In genomic region chr1:202009326-202010031, GRCh38 we compare ENCODE assay signal across 8 cellular contexts. TPM values are rescaled to one million over a fixed set of nuclear protein-coding genes. Genes with fewer than 3 reads are reported as not detected.
DNase-seq lines count a peak whose midpoint lies in the region; ATAC-seq, FAIRE-seq and TF ChIP-seq lines count a peak whose summit lies in the region.

No MANE protein-coding gene starts in this region.

- ATAC-seq in A549 (peak; percentile 58 to 67), GM18907 (IDR thresholded peaks at IDR 0.05; ENCODE audit: unreplicated experiment) (peak; percentile 40)

- TF ChIP-seq CTCF in A549 (IDR thresholded peaks at IDR 0.05) (peak; percentile 95), foreskin fibroblast (IDR thresholded peaks at IDR 0.05; ENCODE audit: low read depth, low read length) (peak; percentile 86), neutrophil (IDR thresholded peaks at IDR 0.05) (peak; percentile 68), testis (IDR thresholded peaks at IDR 0.05) (peak; percentile 87 to 88 (median 88))

- 11% methylated on average over 10 of the region's 11 CpGs for whole genome bisulfite sequencing in A549 (ENCODE audit: missing lambda C conversion rate)
- WGBS in testis, 2 donors = 33 to 48% methylated on average over 11 of the region's 11 CpGs

- FAIRE-seq in A549 (lab: Jason Lieb, UNC) (peak; percentile 89), RCC 7860 (lab: Jason Lieb, UNC) (peak; percentile 80)

- peaks cover 55% of the 10 kb centered on the region for H3K4me1 ChIP-seq in A549
- H3K4me1 ChIP-seq in neutrophil (ENCODE audit: control insufficient read depth in 1 of 2, insufficient read depth in 1 of 2, low read depth in 1 of 2, low read length in 1 of 2) = no peaks in the 10 kb centered on the region
- H3K4me1 ChIP-seq in testis = peaks cover 4% of the 10 kb centered on the region

- H3K27me3 ChIP-seq in neutrophil (no peaks in the 10 kb centered on the region), testis (no peaks in the 10 kb centered on the region)

- H3K9me3 ChIP-seq in A549 = no peaks in the 10 kb centered on the region
- no peaks in the 10 kb centered on the region for H3K9me3 ChIP-seq in neutrophil
- H3K9me3 ChIP-seq in testis = no peaks in the 10 kb centered on the region

- POLR2A ChIA-PET in A549 (lab: Yijun Ruan, JAX) = interaction anchor here (0.6 to 3.7 kb wide), 21 partner anchors 10 to 145 kb away, joined by 3 to 147 read pairs (median 15); partner anchors contain the start of genes GPR37L1 and RNPEP

- H3K36me3 ChIP-seq in neutrophil (peaks cover 39% of the 10 kb centered on the region), testis (ENCODE audit: low read depth, missing control alignments) (no peaks in the 10 kb centered on the region)

- H3K4me2 ChIP-seq in A549 = peak overlapping the region; percentile 88

- TF ChIP-seq EP300 in A549 (IDR thresholded peaks at IDR 0.05) = no peak

- TF ChIP-seq RAD21 in A549 (conservative IDR thresholded peaks at IDR 0.05 in 1 of 2, IDR thresholded peaks at IDR 0.05 in 1 of 2) = peak; percentile 96 to 97

- CTCF ChIA-PET in A549 (lab: Yijun Ruan, JAX) = interaction anchor here (0.7 to 46.8 kb wide), 25 partner anchors 8 to 116 kb away, joined by 3 to 1624 read pairs (median 7); partner anchors contain the start of gene GPR37L1

- peak overlapping the region; percentile 93 to 94 for H3K27ac ChIP-seq in A549
- H3K27ac ChIP-seq in neutrophil = no peak overlapping the region
- no peak overlapping the region for H3K27ac ChIP-seq in testis

- peak; percentile 91 to 92 for DNase-seq in A549 (ENCODE audit: low read depth in 1 of 2, low spot score in 1 of 2)
- peak; percentile 54 to 66 for DNase-seq in Kasumi-1 (lab: John Stamatoyannopoulos, UW)
- DNase-seq in RCC 7860 (ENCODE audit: low spot score) = peak; percentile 83
- DNase-seq in activated T-helper 9 cell treated with anti-CD3 and anti-CD28 coated beads, Interleukin-2, amount 50 U/mL, for 16 hours (ENCODE audit: low read depth) = peak; percentile 10
- DNase-seq in foreskin fibroblast = peak; percentile 61 to 90
- peak; percentile 89 for DNase-seq in testis

- TF ChIP-seq POLR2A in A549 (IDR thresholded peaks at IDR 0.05; ENCODE audit: low read length) = no peak
- TF ChIP-seq POLR2A in testis (IDR thresholded peaks at IDR 0.05) = no peak

- H3K4me3 ChIP-seq in A549 (peak overlapping the region; percentile 95), foreskin fibroblast (ENCODE audit: low read depth in 1 of 2, low read length in 2 of 2) (no peak overlapping the region), neutrophil (ENCODE audit: low read depth in 1 of 2, low read length in 1 of 2) (no peak overlapping the region), testis (no peak overlapping the region)

- intact Hi-C loops in testis (cut with DNase I; ENCODE audit: low total_unique reads) = loop anchor here (5.0 kb wide), 1 partner anchor 123 kb away; no protein-coding TSS in a partner anchor

TF ChIP-seq in A549, 52 proteins besides CTCF, POLR2A, EP300 and RAD21:
- TF ChIP-seq CBX8 (IDR thresholded peaks at IDR 0.05) (no peak), PHF8 (IDR thresholded peaks at IDR 0.05; ENCODE audit: borderline replicate concordance, low read depth) (no peak), EHMT2 (IDR thresholded peaks at IDR 0.05; ENCODE audit: low read depth) (no peak), MAX (IDR thresholded peaks at IDR 0.05) (no peak), SMC3 (IDR thresholded peaks at IDR 0.05) (peak; percentile 94), RCOR1 (IDR thresholded peaks at IDR 0.05; ENCODE audit: low read depth, low read length) (peak; percentile 62; the same call in 1 of the 2 replicates), NPAS2 (CRISPR knock-in tag; IDR thresholded peaks at IDR 0.05; ENCODE audit: borderline replicate concordance) (no peak), RARB (CRISPR knock-in tag; IDR thresholded peaks at IDR 0.05) (no peak), GATA3 (IDR thresholded peaks at IDR 0.05; ENCODE audit: borderline replicate concordance) (no peak), RFX5 (IDR thresholded peaks at IDR 0.05) (no peak), KDM5A (IDR thresholded peaks at IDR 0.05) (peak; percentile 19; the same call in 1 of the 2 replicates), MAZ (IDR thresholded peaks at IDR 0.05; ENCODE audit: borderline replicate concordance, low read depth, low read length) (no peak), EHF (CRISPR knock-in tag; IDR thresholded peaks at IDR 0.05) (no peak), POLR2AphosphoS2 (conservative IDR thresholded peaks at IDR 0.05; ENCODE audit: low read length) (no peak), CHD2 (IDR thresholded peaks at IDR 0.05; ENCODE audit: low read length, partially characterized antibody) (no peak), SREBF2 (IDR thresholded peaks at IDR 0.05) (no peak), FOSB (CRISPR knock-in tag; IDR thresholded peaks at IDR 0.05) (no peak), ZFP36 (IDR thresholded peaks at IDR 0.05; ENCODE audit: borderline replicate concordance, partially characterized antibody) (no peak), FOSL2 (IDR thresholded peaks at IDR 0.05) (no peak), FOSL2 (CRISPR knock-in tag; IDR thresholded peaks at IDR 0.05) (no peak)
- TF ChIP-seq, protein P1, sequence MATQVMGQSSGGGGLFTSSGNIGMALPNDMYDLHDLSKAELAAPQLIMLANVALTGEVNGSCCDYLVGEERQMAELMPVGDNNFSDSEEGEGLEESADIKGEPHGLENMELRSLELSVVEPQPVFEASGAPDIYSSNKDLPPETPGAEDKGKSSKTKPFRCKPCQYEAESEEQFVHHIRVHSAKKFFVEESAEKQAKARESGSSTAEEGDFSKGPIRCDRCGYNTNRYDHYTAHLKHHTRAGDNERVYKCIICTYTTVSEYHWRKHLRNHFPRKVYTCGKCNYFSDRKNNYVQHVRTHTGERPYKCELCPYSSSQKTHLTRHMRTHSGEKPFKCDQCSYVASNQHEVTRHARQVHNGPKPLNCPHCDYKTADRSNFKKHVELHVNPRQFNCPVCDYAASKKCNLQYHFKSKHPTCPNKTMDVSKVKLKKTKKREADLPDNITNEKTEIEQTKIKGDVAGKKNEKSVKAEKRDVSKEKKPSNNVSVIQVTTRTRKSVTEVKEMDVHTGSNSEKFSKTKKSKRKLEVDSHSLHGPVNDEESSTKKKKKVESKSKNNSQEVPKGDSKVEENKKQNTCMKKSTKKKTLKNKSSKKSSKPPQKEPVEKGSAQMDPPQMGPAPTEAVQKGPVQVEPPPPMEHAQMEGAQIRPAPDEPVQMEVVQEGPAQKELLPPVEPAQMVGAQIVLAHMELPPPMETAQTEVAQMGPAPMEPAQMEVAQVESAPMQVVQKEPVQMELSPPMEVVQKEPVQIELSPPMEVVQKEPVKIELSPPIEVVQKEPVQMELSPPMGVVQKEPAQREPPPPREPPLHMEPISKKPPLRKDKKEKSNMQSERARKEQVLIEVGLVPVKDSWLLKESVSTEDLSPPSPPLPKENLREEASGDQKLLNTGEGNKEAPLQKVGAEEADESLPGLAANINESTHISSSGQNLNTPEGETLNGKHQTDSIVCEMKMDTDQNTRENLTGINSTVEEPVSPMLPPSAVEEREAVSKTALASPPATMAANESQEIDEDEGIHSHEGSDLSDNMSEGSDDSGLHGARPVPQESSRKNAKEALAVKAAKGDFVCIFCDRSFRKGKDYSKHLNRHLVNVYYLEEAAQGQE (IDR thresholded peaks at IDR 0.05) = no peak
- TF ChIP-seq, protein P2, sequence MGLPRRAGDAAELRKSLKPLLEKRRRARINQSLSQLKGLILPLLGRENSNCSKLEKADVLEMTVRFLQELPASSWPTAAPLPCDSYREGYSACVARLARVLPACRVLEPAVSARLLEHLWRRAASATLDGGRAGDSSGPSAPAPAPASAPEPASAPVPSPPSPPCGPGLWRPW (IDR thresholded peaks at IDR 0.05) = no peak
TF ChIP-seq in A549: peak in this region for 3.

RNA-seq across cellular contexts. Expression of gene ELF3, which starts 0.9 kb away (rescaled TPM):
- polyA plus RNA-seq in A549 (2011; rRNA removed) (334 and 365 TPM in 2 replicates), A549 (2017; fragmentation: RNase III; extraction: RNeasy Plus Mini Kit Qiagen cat#74134 plus additional on column Dnase treatment) (138 to 180 TPM (median 179 TPM) in 3 replicates), testis (ENCODE audit: insufficient read depth, low read depth, low replicate concordance) (3.3 TPM)
- 197 and 257 TPM in 2 replicates for polyA plus RNA-seq in A549 (2012; cell fraction: cytosol; rRNA removed)
- 1,053 and 1,132 TPM in 2 replicates for polyA plus RNA-seq in A549 (2012; cell fraction: nucleus; rRNA removed)
- 661 and 758 TPM in 2 replicates for polyA minus RNA-seq in A549 (2011; rRNA and poly(A)+ RNA removed)
- total RNA-seq in testis = under 1 TPM; 0.43 to 0.79 TPM

RNA-seq across cellular contexts. Expression of gene RNPEP, which starts 27.0 kb away (rescaled TPM):
- 80.4 and 87.6 TPM in 2 replicates for polyA plus RNA-seq in A549 (2011; rRNA removed)
- polyA plus RNA-seq in A549 (2012; cell fraction: cytosol; rRNA removed) = 54.1 and 67.0 TPM in 2 replicates
- polyA plus RNA-seq in A549 (2012; cell fraction: nucleus; rRNA removed) = 87.5 and 112 TPM in 2 replicates
- 61.3 to 71.1 TPM (median 69.8 TPM) in 3 replicates for polyA plus RNA-seq in A549 (2017; fragmentation: RNase III; extraction: RNeasy Plus Mini Kit Qiagen cat#74134 plus additional on column Dnase treatment)
- 52.5 and 53.4 TPM in 2 replicates for polyA minus RNA-seq in A549 (2011; rRNA and poly(A)+ RNA removed)
- 10 to 100 TPM; 55.4 to 58.1 TPM for total RNA-seq in testis
- 60.4 TPM for polyA plus RNA-seq in testis (ENCODE audit: insufficient read depth, low read depth, low replicate concordance)

RNA-seq across cellular contexts. Expression of gene TIMM17A, which starts 54.2 kb away (rescaled TPM):
- polyA plus RNA-seq in A549 (2011; rRNA removed) (96.2 and 127 TPM in 2 replicates), A549 (2017; fragmentation: RNase III; extraction: RNeasy Plus Mini Kit Qiagen cat#74134 plus additional on column Dnase treatment) (133 to 142 TPM (median 134 TPM) in 3 replicates), testis (ENCODE audit: insufficient read depth, low read depth, low replicate concordance) (42.5 TPM)
- polyA plus RNA-seq in A549 (2012; cell fraction: cytosol; rRNA removed) = 42.6 and 45.1 TPM in 2 replicates
- 16.6 and 35.3 TPM in 2 replicates for polyA plus RNA-seq in A549 (2012; cell fraction: nucleus; rRNA removed)
- 40.2 and 41.1 TPM in 2 replicates for polyA minus RNA-seq in A549 (2011; rRNA and poly(A)+ RNA removed)
- total RNA-seq in testis = 10 to 100 TPM; 22.7 to 24.7 TPM

Comparison
In these comparisons a context has a peak if more than half of its experiments do, and no peak if none do; other contexts are left out.
1. DNase-seq: peak in every context shown above with its lines; median percentile 92 in A549; 89 in testis; 83 in RCC 7860; 76 in foreskin fibroblast; 60 in Kasumi-1; 10 in activated T-helper 9 cell treated with anti-CD3 and anti-CD28 coated beads, Interleukin-2, amount 50 U/mL, for 16 hours.
2. H3K27ac ChIP-seq: peak in A549 (2 of 2); none in neutrophil (single experiment) and testis (0 of 2).
3. RNA of gene ELF3, which starts 0.9 kb away (polyA plus RNA-seq): 138 to 1,132 TPM in A549; 3.3 TPM in testis (single experiment); every median in the first group is over 10 times any median in the second.
4. Peak in every context shown above with its lines, with median percentiles within 50 percentile points of each other: CTCF ChIP-seq.